13 cellular contexts compared by ENCODE assay signal in the genomic region with DNA sequence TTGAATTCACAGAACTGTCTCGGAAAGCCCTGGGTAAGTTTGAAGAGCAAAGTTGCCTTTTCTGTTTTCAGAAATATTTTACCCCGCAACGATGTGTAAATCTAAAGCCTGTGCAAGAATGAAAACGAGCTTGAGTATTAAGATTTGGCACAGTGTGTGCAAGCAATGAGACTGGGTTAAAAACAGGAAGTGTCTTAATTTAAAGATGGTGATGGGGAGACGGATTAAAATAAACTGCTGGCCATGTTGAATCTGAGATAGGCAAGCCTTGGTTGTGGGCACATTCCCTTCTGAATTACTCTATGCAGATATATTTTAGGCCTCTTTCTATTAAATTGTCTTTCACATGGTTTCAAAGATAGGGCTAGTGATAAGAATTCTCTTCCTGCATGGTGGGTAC. TPM values are rescaled to one million over a fixed set of nuclear protein-coding genes. Genes with fewer than 3 reads are reported as not detected.
DNase-seq lines count a peak whose midpoint lies in the region; ATAC-seq and TF ChIP-seq lines count a peak whose summit lies in the region.
"Had no signal": no experiment of that assay in that cellular context is flagged by ENCODE, and none has a peak within 500 bp of the region (broad histone marks: within the 10 kb centered on the region; RNA-seq: fewer than 3 reads in every experiment).

No MANE protein-coding gene starts in this region.

- ATAC-seq in psoas muscle (no peak), HG02623 (IDR thresholded peaks at IDR 0.05; ENCODE audit: unreplicated experiment) (no peak), GM19395 (IDR thresholded peaks at IDR 0.05; ENCODE audit: unreplicated experiment) (no peak), GM19023 (IDR thresholded peaks at IDR 0.05; ENCODE audit: unreplicated experiment) (no peak)

- H3K4me1 ChIP-seq in endodermal cell (ENCODE audit: control insufficient read depth, insufficient read depth, low read length) (peaks cover 25% of the 10 kb centered on the region), psoas muscle (peaks cover 5% of the 10 kb centered on the region)

- H3K27ac ChIP-seq in endodermal cell (ENCODE audit: low read depth, low read length) (no peak overlapping the region), psoas muscle (no peak overlapping the region)

- TF ChIP-seq CTCF in endodermal cell (conservative IDR thresholded peaks at IDR 0.05) (no peak), psoas muscle (IDR thresholded peaks at IDR 0.05) (no peak)

- no peaks in the 10 kb centered on the region for H3K27me3 Mint-ChIP-seq in endodermal cell (ENCODE audit: insufficient read depth)
- H3K27me3 Mint-ChIP-seq: activated CD4-positive, alpha-beta memory T cell treated with anti-CD3 and anti-CD28 coated beads for 36 hours had no signal

- H3K27me3 ChIP-seq in endodermal cell (ENCODE audit: control insufficient read depth, insufficient read depth, low read length, poor library complexity, severe bottlenecking): no peaks in the 10 kb centered on the region
- no peaks in the 10 kb centered on the region for H3K27me3 ChIP-seq in psoas muscle (ENCODE audit: insufficient read depth in 3 of 3, low read length in 2 of 3)
- H3K27me3 ChIP-seq: pancreas, Peyer's patch had no signal

- H3K36me3 ChIP-seq in endodermal cell (ENCODE audit: control insufficient read depth, insufficient read depth, low read length): peaks cover 4% of the 10 kb centered on the region
- no peaks in the 10 kb centered on the region for H3K36me3 ChIP-seq in psoas muscle (ENCODE audit: insufficient read depth in 1 of 2, low read depth in 1 of 2)
- H3K36me3 ChIP-seq: pancreas, Peyer's patch had no signal

- intact Hi-C loops in psoas muscle (cut with DNase I): loop anchor here in 1 of 2 donors (10.0 kb wide), 1 partner anchor 203 kb away; no protein-coding TSS in a partner anchor

- no peak overlapping the region for H3K4me3 Mint-ChIP-seq in endodermal cell
- H3K4me3 Mint-ChIP-seq: activated CD4-positive, alpha-beta memory T cell treated with anti-CD3 and anti-CD28 coated beads for 36 hours had no signal

- DNase-seq in CMK (ENCODE audit: low read depth) (peak; percentile 17), MV-4-11 (lab: John Stamatoyannopoulos, UW) (peak; percentile 3), endodermal cell (no peak), psoas muscle (no peak), NCI-H524 (lab: John Stamatoyannopoulos, UW) (no peak)
- DNase-seq: activated CD4-positive, alpha-beta memory T cell treated with anti-CD3 and anti-CD28 coated beads for 36 hours; activated effector memory CD4-positive, alpha-beta T cell treated with Interleukin-2 at 50 U/mL for 16 hours; IMR-90; pancreas; Peyer's patch had no signal

- H3K27ac Mint-ChIP-seq in endodermal cell: peak overlapping the region; percentile 46
- H3K27ac Mint-ChIP-seq: activated CD4-positive, alpha-beta memory T cell treated with anti-CD3 and anti-CD28 coated beads for 36 hours had no signal

- 76 to 84% methylated on average over 4 to 5 of the region's 5 CpGs for WGBS in endodermal cell (ENCODE audit: insufficient coverage in 1 of 2, insufficient read length in 1 of 2), 2 experiments
- 33 to 39% (median 35%) methylated on average over 5 of the region's 5 CpGs for WGBS in psoas muscle, 3 donors

- H3K4me3 ChIP-seq in endodermal cell (ENCODE audit: low read length): peak overlapping the region; percentile 59
- H3K4me3 ChIP-seq in psoas muscle: peak overlapping the region; percentile 45
- H3K4me3 ChIP-seq: Peyer's patch had no signal

- H3K4me1 Mint-ChIP-seq in endodermal cell: peaks cover 51% of the 10 kb centered on the region

- no peak overlapping the region for H3K9ac ChIP-seq in endodermal cell (ENCODE audit: extremely low read depth, low read length, poor library complexity, severe bottlenecking)

- peaks cover 11% of the 10 kb centered on the region for H3K36me3 Mint-ChIP-seq in endodermal cell (ENCODE audit: low read depth)

- H3K9me3 ChIP-seq in endodermal cell (ENCODE audit: control insufficient read depth, low read length) (peaks cover 5% of the 10 kb centered on the region), psoas muscle (no peaks in the 10 kb centered on the region)
- H3K9me3 ChIP-seq: pancreas, Peyer's patch had no signal

- H3K9me3 Mint-ChIP-seq in endodermal cell: no peaks in the 10 kb centered on the region
- H3K9me3 Mint-ChIP-seq: activated CD4-positive, alpha-beta memory T cell treated with anti-CD3 and anti-CD28 coated beads for 36 hours had no signal

RNA-seq across cellular contexts. Expression of gene KANK1, which starts 42.8 kb away (rescaled TPM):
- 10 to 100 TPM; 29.4 to 42.7 TPM for total RNA-seq in endodermal cell
- polyA plus RNA-seq in endodermal cell (2013, experiment 1 of 2): 11.8 TPM
- 11.0 TPM for polyA plus RNA-seq in endodermal cell (2013, experiment 2 of 2)
- 100 to 1,000 TPM in 1 of 4 donors, 10 to 100 TPM in 3; 29.2 to 114 (median 60.0) TPM for total RNA-seq in psoas muscle
- 10 to 100 TPM; 28.4 to 75.1 (median 32.8) TPM for polyA plus RNA-seq in psoas muscle

Comparison
In these comparisons a context has a peak if more than half of its experiments do, and no peak if none do; other contexts are left out.
1. DNase-seq: peak in CMK (single experiment) and MV-4-11 (single experiment); none in endodermal cell (single experiment), psoas muscle (0 of 2) and NCI-H524 (0 of 2).